21 cellular contexts compared by ENCODE assay signal in the genomic region with DNA sequence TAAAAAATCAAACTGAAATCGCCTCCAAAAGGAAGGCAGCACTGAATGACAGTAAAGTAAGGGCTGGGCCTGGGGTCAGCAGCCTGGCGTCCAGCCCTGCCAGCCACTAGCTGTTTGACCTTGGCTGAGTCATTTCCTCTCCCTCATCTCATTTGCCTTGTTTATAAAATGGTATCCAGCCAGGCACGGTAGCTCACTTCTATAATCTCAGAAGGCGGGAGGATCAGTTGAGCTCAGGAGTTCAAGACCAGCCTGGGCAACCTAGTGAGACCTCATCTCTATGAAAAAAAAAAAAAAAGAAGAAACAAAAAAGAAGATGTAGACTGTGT.
DNase-seq lines count a peak whose midpoint lies in the region; ATAC-seq and TF ChIP-seq lines count a peak whose summit lies in the region.
"Had no signal": no experiment of that assay in that cellular context is flagged by ENCODE, and none has a peak within 500 bp of the region (broad histone marks: within the 10 kb centered on the region; RNA-seq: fewer than 3 reads in every experiment).

No MANE protein-coding gene starts in this region.

- DNase-seq in MG63 (peak; percentile 85), choroid plexus epithelial cell (ENCODE audit: low read depth) (peak; percentile 53), lung microvascular endothelial cell (ENCODE audit: low read depth in 2 of 2) (peak; percentile 47 to 57), iPS-NIHi11 (ENCODE audit: low spot score) (no peak), NCI-H82 treated with DMSO at 0.1 percent for 48 hours (lab: John Stamatoyannopoulos, UW; ENCODE audit: unreplicated experiment) (no peak)
- DNase-seq in effector memory CD8-positive, alpha-beta T cell = no peak
- DNase-seq: activated CD4-positive, alpha-beta T cell treated with anti-CD3 and anti-CD28 coated beads, Interleukin-2, amount 10 ng/mL, durations not matched to agents 24 days and 14 days; activated naive CD4-positive, alpha-beta T cell treated with anti-CD3 and anti-CD28 coated beads, Interleukin-2, amount 50 U/mL, for 16 hours; head of caudate nucleus; kidney; mucosa of descending colon; NCI-H1092 treated with DMSO at 0.1 percent for 48 hours; NCI-H2171 treated with DMSO at 0.1 percent for 48 hours; ovary; SHP77 treated with DMSO at 0.1 percent for 48 hours; stimulated activated CD4-positive, alpha-beta T cell treated with anti-CD3 and anti-CD28 coated beads, Interleukin-12 subunit alpha, Interleukin-12 subunit beta, amount 100 ng/mL, for 4 hours; stimulated activated naive CD4-positive, alpha-beta T cell treated with Interleukin-2 at 50 U/mL for 16 hours; T-helper 9 cell had no signal

- H3K27ac Mint-ChIP-seq in effector memory CD8-positive, alpha-beta T cell = no peak overlapping the region
- H3K27ac Mint-ChIP-seq: activated CD4-positive, alpha-beta T cell treated with anti-CD3 and anti-CD28 coated beads, Interleukin-2, amount 10 ng/mL, durations not matched to agents 24 days and 14 days had no signal

- no peak for TF ChIP-seq CTCF in choroid plexus epithelial cell (conservative IDR thresholded peaks at IDR 0.05; ENCODE audit: low read depth, low read length)

- H3K27ac ChIP-seq in ACC112 (ENCODE audit: low read depth, low read length) = peak overlapping the region; percentile 94

- H2AFZ ChIP-seq in ACC112 (ENCODE audit: low read length, unreplicated experiment) = no peak overlapping the region

- no peaks in the 10 kb centered on the region for H3K27me3 Mint-ChIP-seq in effector memory CD8-positive, alpha-beta T cell

- H3K4me1 ChIP-seq in ACC112 (ENCODE audit: control insufficient read depth, insufficient read depth, low read length, unreplicated experiment) = peaks cover 42% of the 10 kb centered on the region

- no peaks in the 10 kb centered on the region for H3K9me3 Mint-ChIP-seq in effector memory CD8-positive, alpha-beta T cell
- H3K9me3 Mint-ChIP-seq: activated CD4-positive, alpha-beta T cell treated with anti-CD3 and anti-CD28 coated beads, Interleukin-2, amount 10 ng/mL, durations not matched to agents 24 days and 14 days had no signal

- no peaks in the 10 kb centered on the region for H3K79me2 ChIP-seq in ACC112 (ENCODE audit: control insufficient read depth, insufficient read depth, low read length, unreplicated experiment)

- H3K36me3 ChIP-seq in ACC112 (ENCODE audit: insufficient read depth, low read length) (no peaks in the 10 kb centered on the region), MG63 (no peaks in the 10 kb centered on the region)
- H3K36me3 ChIP-seq: ovary had no signal

- H3K9me3 ChIP-seq in MG63 = no peaks in the 10 kb centered on the region
- H3K9me3 ChIP-seq: mucosa of descending colon, ovary had no signal

- no peaks in the 10 kb centered on the region for H3K4me1 Mint-ChIP-seq in effector memory CD8-positive, alpha-beta T cell (ENCODE audit: low read depth in 2 of 2)
- H3K4me1 Mint-ChIP-seq: activated CD4-positive, alpha-beta T cell treated with anti-CD3 and anti-CD28 coated beads, Interleukin-2, amount 10 ng/mL, durations not matched to agents 24 days and 14 days had no signal

- H3K4me3 ChIP-seq in ACC112 (ENCODE audit: low read depth, low read length) = no peak overlapping the region
- no peak overlapping the region for H3K4me3 ChIP-seq in MG63
- H3K4me3 ChIP-seq in choroid plexus epithelial cell (ENCODE audit: low read depth, low read length) = no peak overlapping the region
- H3K4me3 ChIP-seq: GM12878, mucosa of descending colon, ovary had no signal

- no peak overlapping the region for H3K4me3 Mint-ChIP-seq in effector memory CD8-positive, alpha-beta T cell
- H3K4me3 Mint-ChIP-seq: activated CD4-positive, alpha-beta T cell treated with anti-CD3 and anti-CD28 coated beads, Interleukin-2, amount 10 ng/mL, durations not matched to agents 24 days and 14 days had no signal

- H3K36me3 Mint-ChIP-seq in effector memory CD8-positive, alpha-beta T cell (ENCODE audit: insufficient read depth) = no peaks in the 10 kb centered on the region

- H3K27me3 ChIP-seq in ACC112 (ENCODE audit: insufficient read depth, low read length) = no peaks in the 10 kb centered on the region
- H3K27me3 ChIP-seq in MG63 = no peaks in the 10 kb centered on the region
- H3K27me3 ChIP-seq: ovary had no signal

- ATAC-seq in effector memory CD8-positive, alpha-beta T cell (replicated peaks) = no peak
- no peak for ATAC-seq in GM21717 (IDR thresholded peaks at IDR 0.05; ENCODE audit: unreplicated experiment)
- ATAC-seq: GM12878, mucosa of descending colon had no signal

Comparison
In these comparisons a context has a peak if more than half of its experiments do, and no peak if none do; other contexts are left out.
1. DNase-seq: peak in MG63 (single experiment), choroid plexus epithelial cell (single experiment) and lung microvascular endothelial cell (2 of 2); none in iPS-NIHi11 (single experiment), NCI-H82 treated with DMSO at 0.1 percent for 48 hours (single experiment) and effector memory CD8-positive, alpha-beta T cell (0 of 3).